8 cellular contexts compared by ENCODE assay signal in genomic region chr3:32334675-32335074, GRCh38. TPM values are rescaled to one million over a fixed set of nuclear protein-coding genes. Genes with fewer than 3 reads are reported as not detected.
DNase-seq lines count a peak whose midpoint lies in the region; ATAC-seq lines count a peak whose summit lies in the region.

No MANE protein-coding gene starts in this region.

- DNase-seq in 8988T, result peak; percentile 45
- DNase-seq in Karpas-422, result peak; percentile 77
- DNase-seq in activated T-cell treated with anti-CD3 and anti-CD28 coated beads for 24 hours (ENCODE audit: low read depth), result peak; percentile 38
- DNase-seq in iPS-NIHi7 (ENCODE audit: extremely low spot score), result peak; percentile 68
- DNase-seq in NCI-H774 (lab: John Stamatoyannopoulos, UW), result no peak
- no peak for DNase-seq in HuH-7.5 (ENCODE audit: low spot score)
- no peak for DNase-seq in superior temporal gyrus (ENCODE audit: extremely low spot score)

- H3K27ac ChIP-seq in Karpas-422 (ENCODE audit: low read length), result no peak overlapping the region

- H3K4me3 ChIP-seq in Karpas-422 (ENCODE audit: low read length), result 0 out of 2 replicates have a peak overlapping the region, but pooled peaks have one; percentile 35

- ATAC-seq in GM18907 (IDR thresholded peaks at IDR 0.05; ENCODE audit: unreplicated experiment), result no peak

- H3K27me3 ChIP-seq in Karpas-422 (ENCODE audit: low read length), result no peaks in the 10 kb centered on the region

- peak overlapping the region; percentile 46 for H3K4me2 ChIP-seq in Karpas-422 (ENCODE audit: low read depth, low read length, poor library complexity, severe bottlenecking)

- no peaks in the 10 kb centered on the region for H3K79me2 ChIP-seq in Karpas-422 (ENCODE audit: low read length)

- no peaks in the 10 kb centered on the region for H3K36me3 ChIP-seq in Karpas-422 (ENCODE audit: insufficient read depth, low read length)

- no peaks in the 10 kb centered on the region for H3K9me3 ChIP-seq in Karpas-422 (ENCODE audit: low read length)

- H2AFZ ChIP-seq in Karpas-422 (ENCODE audit: low read length), result no peak overlapping the region

- no peaks in the 10 kb centered on the region for H3K9me2 ChIP-seq in Karpas-422 (replicated peaks; ENCODE audit: insufficient read depth, low read length)

- no peak overlapping the region for H3K9ac ChIP-seq in Karpas-422 (ENCODE audit: low read length)

- peaks cover 5% of the 10 kb centered on the region; the same call in 1 of the 2 replicates for H4K20me1 ChIP-seq in Karpas-422 (ENCODE audit: insufficient read depth, low read depth, low read length)

- peaks cover 10% of the 10 kb centered on the region for H3K4me1 ChIP-seq in Karpas-422 (ENCODE audit: low read length)

RNA-seq across cellular contexts. Expression of gene CMTM7, which starts 57.0 kb away (rescaled TPM):
- 7.1 and 8.9 TPM in 2 replicates for total RNA-seq in Karpas-422 (2014; rRNA removed; shearing (Covaris generic); ENCODE audit: low replicate concordance)

Comparison
In these comparisons a context has a peak if more than half of its experiments do, and no peak if none do; other contexts are left out.
1. DNase-seq: peak in 8988T (single experiment), Karpas-422 (single experiment), activated T-cell treated with anti-CD3 and anti-CD28 coated beads for 24 hours (single experiment) and iPS-NIHi7 (single experiment); none in NCI-H774 (single experiment), HuH-7.5 (single experiment) and superior temporal gyrus (single experiment).